ENCODE assay signal across 5 cellular contexts in the genomic region with DNA sequence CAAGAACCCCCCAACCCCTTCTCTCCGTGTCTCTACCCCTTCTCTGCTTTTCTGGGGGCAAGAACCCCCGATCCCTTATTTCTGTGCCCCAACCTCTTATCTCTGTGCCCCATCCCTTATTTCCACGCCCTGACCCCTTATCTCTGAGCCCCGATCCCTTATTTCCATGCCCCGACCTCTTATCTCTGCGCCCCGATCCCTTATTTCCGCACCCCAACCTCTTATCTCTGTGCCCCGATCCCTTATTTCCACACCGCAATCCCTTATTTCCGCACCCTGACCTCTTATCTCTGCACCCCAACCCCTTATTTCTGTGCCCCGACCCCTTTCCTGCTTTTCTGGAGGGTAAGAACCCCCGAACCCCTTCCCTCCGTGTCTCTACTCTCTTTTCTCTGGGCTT. TPM values are rescaled to one million over a fixed set of nuclear protein-coding genes. Genes with fewer than 3 reads are reported as not detected.
"Had no signal": no experiment of that assay in that cellular context is flagged by ENCODE, and none has a peak within 500 bp of the region (broad histone marks: within the 10 kb centered on the region; RNA-seq: fewer than 3 reads in every experiment).

No MANE protein-coding gene starts in this region.

RNA-seq across cellular contexts. Expression of a gene that starts 46.2 kb away (rescaled TPM):
- total RNA-seq: left lobe of liver, lung microvascular endothelial cell, mononuclear cell, myocyte had no signal
- polyA plus RNA-seq: immature natural killer cell had no signal
